In genomic region chr9:128423356-128423755, GRCh38 we compare ENCODE assay signal across 8 cellular contexts. TPM values are rescaled to one million over a fixed set of nuclear protein-coding genes. Genes with fewer than 3 reads are reported as not detected.
DNase-seq lines count a peak whose midpoint lies in the region; TF ChIP-seq lines count a peak whose summit lies in the region.
"Not testable (repeated sequence)": the region's sequence is repeated elsewhere in the genome, so short reads cannot be mapped to it uniquely, and the experiment has no call there.
"Had no signal": no experiment of that assay in that cellular context is flagged by ENCODE, and none has a peak within 500 bp of the region (broad histone marks: within the 10 kb centered on the region; RNA-seq: fewer than 3 reads in every experiment).

No MANE protein-coding gene starts in this region.

- H4K20me1 ChIP-seq in GM23248 (ENCODE audit: insufficient read depth); mammary epithelial cell (ENCODE audit: insufficient read depth, low read length): not testable (repeated sequence)

- peak; percentile 20 for DNase-seq in AG10803 (ENCODE audit: low read depth)
- not testable (repeated sequence) for DNase-seq in GM23248; HFFc6; RWPE1 (ENCODE audit: low spot score); epithelial cell of prostate (ENCODE audit: low read depth, low spot score)
- DNase-seq in mammary epithelial cell = peak; percentile 37
- DNase-seq in trophoblast cell = peak; percentile 71 to 80

- peaks cover 16% of the 10 kb centered on the region for H3K79me1 ChIP-seq in trophoblast cell (ENCODE audit: low read length)

- not testable (repeated sequence) for H2AK5ac ChIP-seq in trophoblast cell (ENCODE audit: low read length)

- H3K27ac ChIP-seq in GM23248; mammary epithelial cell (ENCODE audit: insufficient read depth, low read depth, low read length); trophoblast cell (ENCODE audit: low read depth, low read length): not testable (repeated sequence)
- H3K27ac ChIP-seq in RWPE1 (peak overlapping the region; percentile 80), epithelial cell of prostate (peak overlapping the region; percentile 84)

- not testable (repeated sequence) for H3K27me3 Mint-ChIP-seq in HFFc6 (ENCODE audit: insufficient read depth)

- not testable (repeated sequence) for H2BK5ac ChIP-seq in trophoblast cell (ENCODE audit: low read depth, low read length, poor library complexity)

- H3K4me2 ChIP-seq in GM23248 (ENCODE audit: unreplicated experiment) = peak overlapping the region; percentile 44
- not testable (repeated sequence) for H3K4me2 ChIP-seq in mammary epithelial cell (ENCODE audit: insufficient read depth, low read depth, low read length); trophoblast cell (ENCODE audit: low read length)

- H4K91ac ChIP-seq in trophoblast cell (ENCODE audit: low read depth, low read length) = not testable (repeated sequence)

- dilution Hi-C loops in mammary epithelial cell (cut with HindIII; ENCODE audit: low sequenced_read_pairs) = not testable (repeated sequence)

- H2BK120ac ChIP-seq in trophoblast cell (ENCODE audit: insufficient read depth, low read length, poor library complexity) = not testable (repeated sequence)

- H4K12ac ChIP-seq in trophoblast cell (ENCODE audit: low read depth, low read length) = not testable (repeated sequence)

- H3K36me3 ChIP-seq in GM23248 (ENCODE audit: low read depth) = peaks cover 16% of the 10 kb centered on the region; the same call in 1 of the 2 replicates
- H3K36me3 ChIP-seq in mammary epithelial cell (ENCODE audit: insufficient read depth, low read length) = not testable (repeated sequence)
- H3K36me3 ChIP-seq in trophoblast cell (ENCODE audit: control insufficient read depth in 1 of 2, insufficient read depth in 2 of 2, low read length in 2 of 2) = peaks cover 29 to 33% of the 10 kb centered on the region in 2 experiments

- not testable (repeated sequence) for H4K8ac ChIP-seq in trophoblast cell (ENCODE audit: low read depth, low read length)

- H3K79me2 ChIP-seq in GM23248 (ENCODE audit: insufficient read depth) (peaks cover 20% of the 10 kb centered on the region), trophoblast cell (ENCODE audit: control insufficient read depth, insufficient read depth, low read length, poor library complexity) (peaks cover 11% of the 10 kb centered on the region)
- not testable (repeated sequence) for H3K79me2 ChIP-seq in mammary epithelial cell (ENCODE audit: insufficient read depth, low read length)

- peak overlapping the region; percentile 29 for H3K27ac Mint-ChIP-seq in HFFc6

- H3K4me1 ChIP-seq in GM23248 (ENCODE audit: insufficient read depth) (peaks cover 27% of the 10 kb centered on the region), mammary epithelial cell (ENCODE audit: insufficient read depth, low read length) (peaks cover 21% of the 10 kb centered on the region), trophoblast cell (ENCODE audit: control insufficient read depth in 1 of 2, insufficient read depth in 2 of 2, low read length in 2 of 2) (peaks cover 18 to 30% of the 10 kb centered on the region in 2 experiments)

- not testable (repeated sequence) for H3K9me3 Mint-ChIP-seq in HFFc6

- BruUV-seq in mammary epithelial cell (replicated peaks; lab: Mats Ljungman, UMichigan) = not testable (repeated sequence)

- WGBS in GM23248 (ENCODE audit: low coverage in 1 of 2, low lambda C conversion rate in 2 of 2, missing lambda C conversion rate in 2 of 2), 2 experiments = 48 to 58% methylated on average over 6 of the region's 6 CpGs
- 75% methylated on average over 6 of the region's 6 CpGs for WGBS in mammary epithelial cell (ENCODE audit: low coverage, missing lambda C conversion rate)
- WGBS in trophoblast cell (ENCODE audit: extremely low coverage, insufficient coverage, insufficient read length) = no CpG with 5 or more reads among the region's 6 CpGs

- CTCF ChIA-PET in RWPE1 (lab: Yijun Ruan, JAX) = interaction anchor here (2.9 kb wide), 1 partner anchor 15 kb away, joined by 18 read pairs; no protein-coding TSS in a partner anchor
- CTCF ChIA-PET in mammary epithelial cell (lab: Charles Lee; ENCODE audit: low non-redundant PET) = not testable (repeated sequence)

- POLR2A ChIA-PET in RWPE1 (lab: Yijun Ruan, JAX; ENCODE audit: low non-redundant PET) = interaction anchor here (0.6 kb wide), 1 partner anchor 42 kb away, joined by 6 read pairs; no protein-coding TSS in a partner anchor

- not testable (repeated sequence) for H3K4me3 Mint-ChIP-seq in HFFc6

- H3K14ac ChIP-seq in trophoblast cell (ENCODE audit: low read length) = not testable (repeated sequence)

- H3F3A ChIP-seq in GM23248 (ENCODE audit: insufficient read depth) = not testable (repeated sequence)

- in situ Hi-C loops in GM23248 (cut with MboI); mammary epithelial cell (cut with MboI; ENCODE audit: low sequenced_read_pairs in 2 of 2): not testable (repeated sequence)

- not testable (repeated sequence) for H3K9me3 ChIP-seq in GM23248 (ENCODE audit: low read depth); mammary epithelial cell (replicated peaks; ENCODE audit: insufficient read depth, low read length); trophoblast cell (ENCODE audit: insufficient read depth, low read depth, low read length)

- H3K18ac ChIP-seq in trophoblast cell (ENCODE audit: low read length) = not testable (repeated sequence)

- H2BK12ac ChIP-seq in trophoblast cell (ENCODE audit: low read length) = not testable (repeated sequence)

- H3K27me3 ChIP-seq in GM23248 (replicated peaks; ENCODE audit: insufficient read depth); mammary epithelial cell (ENCODE audit: insufficient read depth, low read length); trophoblast cell (ENCODE audit: insufficient read depth, low read length): not testable (repeated sequence)

- TF ChIP-seq CTCF in AG10803 (conservative IDR thresholded peaks at IDR 0.05; ENCODE audit: low read length); HFFc6 (IDR thresholded peaks at IDR 0.05); RWPE1 (conservative IDR thresholded peaks at IDR 0.05; ENCODE audit: low read depth); mammary epithelial cell (conservative IDR thresholded peaks at IDR 0.05 in 1 of 2, IDR thresholded peaks at IDR 0.05 in 1 of 2; ENCODE audit: extremely low read depth in 1 of 2, insufficient read depth in 1 of 2, low read depth in 1 of 2, low read length in 2 of 2): not testable (repeated sequence)

- H3K36me3 Mint-ChIP-seq in HFFc6 (ENCODE audit: low read depth) = peaks cover 12% of the 10 kb centered on the region

- not testable (repeated sequence) for H3K4ac ChIP-seq in trophoblast cell (ENCODE audit: low read depth, low read length)

- H2AFZ ChIP-seq in GM23248; mammary epithelial cell (ENCODE audit: low read depth, low read length); trophoblast cell (ENCODE audit: insufficient read depth, low read length, poor library complexity): not testable (repeated sequence)

- intact Hi-C loops in mammary epithelial cell (cut with micrococcal nuclease) = loop anchor here (5.0 kb wide), 1 partner anchor 604 kb away; the partner anchor contains the start of gene SH3GLB2

- H3K9me2 ChIP-seq in GM23248 (ENCODE audit: insufficient read depth) = not testable (repeated sequence)

- H3K9ac ChIP-seq in GM23248 = peak overlapping the region; percentile 18; the same call in 1 of the 2 replicates
- H3K9ac ChIP-seq in mammary epithelial cell (ENCODE audit: insufficient read depth, low read length); trophoblast cell (ENCODE audit: low read length): not testable (repeated sequence)

- not testable (repeated sequence) for H3K4me3 ChIP-seq in AG10803 (ENCODE audit: low read length); GM23248; mammary epithelial cell (replicated peaks in 1 of 3; ENCODE audit: insufficient read depth in 1 of 3, low read depth in 2 of 3, low read length in 3 of 3); trophoblast cell (ENCODE audit: low read depth, low read length)

- H3K4me1 Mint-ChIP-seq in HFFc6 (ENCODE audit: low read depth) = peaks cover 31% of the 10 kb centered on the region

- H3K23ac ChIP-seq in trophoblast cell (ENCODE audit: low read length) = not testable (repeated sequence)

RNA-seq across cellular contexts. Expression of gene CERCAM, which starts 2.7 kb away (rescaled TPM):
- total RNA-seq in GM23248 (2014; rRNA removed; shearing (Covaris generic)) = 474 and 525 TPM in 2 replicates
- polyA plus RNA-seq in GM23248 (2016; fragmentation: Nextera tagmentation; extraction: Ambion mirVana) = 596 and 633 TPM in 2 replicates
- total RNA-seq in HFFc6 (2021; fragmentation: NEBNext Ultra II Directional; extraction: Animal tissue kit (Norgen Biotek cat#: 25700)) = 100 to 1,000 TPM; 125 to 172 (median 136) TPM
- 10 to 100 TPM; 65.2 to 69.3 TPM for total RNA-seq in mammary epithelial cell
- polyA plus RNA-seq in mammary epithelial cell = 50.7 TPM
- 31.4 TPM for polyA minus RNA-seq in mammary epithelial cell
- 83.1 and 83.9 TPM in 2 replicates for polyA plus RNA-seq in trophoblast cell (2013)
- polyA plus RNA-seq: CD4-positive, CD25-positive, alpha-beta regulatory T cell had no signal

RNA-seq across cellular contexts. Expression of gene ODF2, which starts 32.5 kb away (rescaled TPM):
- total RNA-seq in GM23248 (2014; rRNA removed; shearing (Covaris generic)) = 29.5 and 37.9 TPM in 2 replicates
- 32.1 and 34.8 TPM in 2 replicates for polyA plus RNA-seq in GM23248 (2016; fragmentation: Nextera tagmentation; extraction: Ambion mirVana)
- 10 to 100 TPM; 29.5 to 40.8 (median 36.9) TPM for total RNA-seq in HFFc6 (2021; fragmentation: NEBNext Ultra II Directional; extraction: Animal tissue kit (Norgen Biotek cat#: 25700))
- total RNA-seq in mammary epithelial cell = 10 to 100 TPM; 20.5 to 36.5 TPM
- 12.5 TPM for polyA plus RNA-seq in mammary epithelial cell
- 32.7 TPM for polyA minus RNA-seq in mammary epithelial cell
- polyA plus RNA-seq in trophoblast cell (2013) = 34.5 and 36.5 TPM in 2 replicates

RNA-seq across cellular contexts. Expression of gene URM1, which starts 52.2 kb away (rescaled TPM):
- total RNA-seq in GM23248 (2014; rRNA removed; shearing (Covaris generic)) = 39.2 and 59.2 TPM in 2 replicates
- polyA plus RNA-seq in GM23248 (2016; fragmentation: Nextera tagmentation; extraction: Ambion mirVana) (60.9 and 64.4 TPM in 2 replicates), mammary epithelial cell (37.7 TPM)
- 10 to 100 TPM; 63.8 to 75.5 (median 70.2) TPM for total RNA-seq in HFFc6 (2021; fragmentation: NEBNext Ultra II Directional; extraction: Animal tissue kit (Norgen Biotek cat#: 25700))
- 10 to 100 TPM; 24.5 to 53.7 TPM for total RNA-seq in mammary epithelial cell
- polyA minus RNA-seq in mammary epithelial cell = 38.7 TPM
- 35.0 and 35.4 TPM in 2 replicates for polyA plus RNA-seq in trophoblast cell (2013)
